24 cellular contexts compared by ENCODE assay signal in genomic region chr1:22912311-22912710, GRCh38.
"Had no signal": no experiment of that assay in that cellular context is flagged by ENCODE, and none has a peak within 500 bp of the region (broad histone marks: within the 10 kb centered on the region; RNA-seq: fewer than 3 reads in every experiment).

No MANE protein-coding gene starts in this region.

- H3K27ac ChIP-seq: ovary, parathyroid adenoma, psoas muscle, right lobe of liver, sigmoid colon, stomach, thoracic aorta, thyroid gland, tibial nerve, upper lobe of right lung, vagina had no signal

- H3K4me1 ChIP-seq: parathyroid adenoma, psoas muscle, right lobe of liver, sigmoid colon, thyroid gland, upper lobe of right lung, vagina had no signal

- H3K79me2 ChIP-seq: parathyroid adenoma had no signal

- H3K36me3 ChIP-seq: ovary, right lobe of liver, sigmoid colon, stomach, thoracic aorta, upper lobe of right lung, vagina had no signal

- H3K4me3 ChIP-seq: ovary, psoas muscle, right lobe of liver, sigmoid colon, stomach, thoracic aorta, thyroid gland, tibial nerve, upper lobe of right lung, vagina had no signal

- H2AFZ ChIP-seq: parathyroid adenoma had no signal

- ATAC-seq: naive thymus-derived CD8-positive, alpha-beta T cell; natural killer cell treated with Interleukin-12 subunit alpha and Interleukin-12 subunit beta and Interleukin-15 and Interleukin-18, amount 100 ng/mL, for 72 hours; psoas muscle; right cardiac atrium; right lobe of liver; stimulated activated effector memory CD8-positive, alpha-beta T cell treated with anti-CD3 and anti-CD28 coated beads, Interleukin-12 subunit alpha, Interleukin-12 subunit beta, amount 100 ng/mL, for 72 hours; stimulated activated naive B cell treated with anti-CD40 and anti-IgM and Interleukin-4, amounts not matched to agents 10 μg/mL and 1 μg/mL and 100 μg/mL, for 72 hours; upper lobe of right lung had no signal

- H3K9me3 ChIP-seq: ovary, psoas muscle, right lobe of liver, sigmoid colon, stomach, thoracic aorta, thyroid gland, tibial nerve, upper lobe of right lung, vagina had no signal

- DNase-seq: naive thymus-derived CD8-positive, alpha-beta T cell; nephron progenitor cell; occipital lobe; ovary; psoas muscle; right cardiac atrium; right lobe of liver; sigmoid colon; small intestine; stimulated activated CD4-positive, alpha-beta T cell treated with anti-CD3 and anti-CD28 coated beads, Interleukin-15, amount 100 ng/mL, for 24 hours; stimulated activated CD4-positive, alpha-beta T cell treated with anti-CD3 and anti-CD28 coated beads, Interleukin-2, amount 100 ng/mL, for 24 hours; stimulated activated CD4-positive, alpha-beta T cell treated with anti-CD3 and anti-CD28 coated beads, Interleukin-2, amount 100 ng/mL, for 48 hours; stimulated activated CD4-positive, alpha-beta T cell treated with anti-CD3 and anti-CD28 coated beads, Interleukin-4, amount 100 ng/mL, for 24 hours; stimulated activated naive B cell treated with anti-CD40 and anti-IgM and Interleukin-4, amounts not matched to agents 10 μg/mL and 1 μg/mL and 100 μg/mL, for 72 hours; stimulated activated naive CD4-positive, alpha-beta T cell treated with Interleukin-2 at 50 U/mL for 16 hours; stomach; thyroid gland; upper lobe of right lung had no signal

- H3K9ac ChIP-seq: parathyroid adenoma had no signal

- FAIRE-seq: small intestine had no signal

- H3K27me3 ChIP-seq: ovary, right lobe of liver, sigmoid colon, thyroid gland, tibial nerve, vagina had no signal
